In genomic region chr10:17785276-17785935, GRCh38 we compare ENCODE assay signal across 15 cellular contexts. TPM values are rescaled to one million over a fixed set of nuclear protein-coding genes. Genes with fewer than 3 reads are reported as not detected.
DNase-seq lines count a peak whose midpoint lies in the region; ATAC-seq and TF ChIP-seq lines count a peak whose summit lies in the region.
"Had no signal": no experiment of that assay in that cellular context is flagged by ENCODE, and none has a peak within 500 bp of the region (broad histone marks: within the 10 kb centered on the region; RNA-seq: fewer than 3 reads in every experiment).

No MANE protein-coding gene starts in this region.

- no peak overlapping the region for H3K4me3 ChIP-seq in choroid plexus epithelial cell (ENCODE audit: low read depth, low read length)
- no peak overlapping the region for H3K4me3 ChIP-seq in upper lobe of left lung
- no peak overlapping the region for H3K4me3 ChIP-seq in WERI-Rb-1 (ENCODE audit: low read depth, low read length)
- H3K4me3 ChIP-seq: body of pancreas, K562, SJCRH30 had no signal

- peak; percentile 41 to 82 for ATAC-seq in upper lobe of left lung (ENCODE audit: low FRiP score in 2 of 2)
- ATAC-seq: body of pancreas, K562 had no signal

- TF ChIP-seq POLR2A in upper lobe of left lung (IDR thresholded peaks at IDR 0.05), result no peak

- H3K36me3 ChIP-seq in upper lobe of left lung (no peaks in the 10 kb centered on the region), WERI-Rb-1 (no peaks in the 10 kb centered on the region)
- H3K36me3 ChIP-seq: SJCRH30 had no signal

- H3K9me3 ChIP-seq in upper lobe of left lung (no peaks in the 10 kb centered on the region), WERI-Rb-1 (ENCODE audit: severe bottlenecking) (no peaks in the 10 kb centered on the region)
- H3K9me3 ChIP-seq: body of pancreas, SJCRH30 had no signal

- TF ChIP-seq CTCF in choroid plexus epithelial cell (conservative IDR thresholded peaks at IDR 0.05; ENCODE audit: low read depth, low read length) (no peak), upper lobe of left lung (IDR thresholded peaks at IDR 0.05) (no peak), WERI-Rb-1 (IDR thresholded peaks at IDR 0.05; ENCODE audit: low read depth, low read length) (no peak)

- peak in 2 of 4 donors; percentile 12 to 48 for TF ChIP-seq EP300 in upper lobe of left lung (IDR thresholded peaks at IDR 0.05)

- peak; percentile 0 for DNase-seq in SKM-1 (lab: John Stamatoyannopoulos, UW; ENCODE audit: unreplicated experiment)
- DNase-seq in SKM-1 treated with dmso at 0.1 percent for 144 hours (lab: John Stamatoyannopoulos, UW; ENCODE audit: unreplicated experiment), result no peak
- DNase-seq in choroid plexus epithelial cell (ENCODE audit: low read depth), result peak; percentile 16
- peak; percentile 19 for DNase-seq in midbrain (lab: John Stamatoyannopoulos, UW)
- peak in 1 of 2 donors; percentile 67 for DNase-seq in upper lobe of left lung
- DNase-seq in WERI-Rb-1, result no peak
- DNase-seq in iPS-NIHi7 (ENCODE audit: extremely low spot score), result no peak
- DNase-seq in DMS53 treated with DMSO at 0.1 percent for 48 hours (lab: John Stamatoyannopoulos, UW; ENCODE audit: unreplicated experiment), result no peak
- DNase-seq: H9, NCI-H1930, SJCRH30 had no signal

- H3K27ac ChIP-seq in upper lobe of left lung, result peak overlapping the region in 3 of 4 donors; percentile 5 to 40 (median 32)
- H3K27ac ChIP-seq in WERI-Rb-1, result no peak overlapping the region
- H3K27ac ChIP-seq: SJCRH30 had no signal

- H3K27me3 ChIP-seq in upper lobe of left lung (no peaks in the 10 kb centered on the region), WERI-Rb-1 (ENCODE audit: insufficient read depth, low read depth, severe bottlenecking) (no peaks in the 10 kb centered on the region)
- H3K27me3 ChIP-seq: body of pancreas, SJCRH30 had no signal

- 59 to 63% methylated on average over 5 of the region's 5 CpGs for WGBS in upper lobe of left lung, 2 donors

- peaks cover 0 to 20% (median 3%) of the 10 kb centered on the region in 4 donors for H3K4me1 ChIP-seq in upper lobe of left lung
- H3K4me1 ChIP-seq: body of pancreas, SJCRH30 had no signal

RNA-seq across cellular contexts. Expression of gene MRC1, which starts 23.7 kb away (rescaled TPM):
- 100 to 1,000 TPM in 3 of 6 donors, 10 to 100 TPM in 3; 77.4 to 493 (median 121) TPM for total RNA-seq in upper lobe of left lung
- total RNA-seq: activated T-helper 2 cell treated with anti-CD3 and anti-CD28 coated beads, Interferon-gamma antibody, Interleukin-2, Interleukin-4, amounts not matched to agents 10 μg/mL and 5 μg/mL and 100 μg/mL, durations not matched to agents 14 hours and 24 hours and 36 hours; H9; neural crest cell; SJCRH30 had no signal

RNA-seq across cellular contexts. Expression of gene TMEM236, which starts 33.4 kb away (rescaled TPM):
- 1 to 10 TPM in 5 of 6 donors, under 1 TPM in 1; 0.55 to 4.6 (median 1.6) TPM for total RNA-seq in upper lobe of left lung
- total RNA-seq: H9, neural crest cell, SJCRH30 had no signal

Comparison
In these comparisons a context has a peak if more than half of its experiments do, and no peak if none do; other contexts are left out.
1. DNase-seq: peak in SKM-1 (single experiment), choroid plexus epithelial cell (single experiment) and midbrain (single experiment); none in SKM-1 treated with dmso at 0.1 percent for 144 hours (single experiment), WERI-Rb-1 (single experiment), iPS-NIHi7 (single experiment) and DMS53 treated with DMSO at 0.1 percent for 48 hours (single experiment).